9 cellular contexts compared by ENCODE assay signal in the genomic region with DNA sequence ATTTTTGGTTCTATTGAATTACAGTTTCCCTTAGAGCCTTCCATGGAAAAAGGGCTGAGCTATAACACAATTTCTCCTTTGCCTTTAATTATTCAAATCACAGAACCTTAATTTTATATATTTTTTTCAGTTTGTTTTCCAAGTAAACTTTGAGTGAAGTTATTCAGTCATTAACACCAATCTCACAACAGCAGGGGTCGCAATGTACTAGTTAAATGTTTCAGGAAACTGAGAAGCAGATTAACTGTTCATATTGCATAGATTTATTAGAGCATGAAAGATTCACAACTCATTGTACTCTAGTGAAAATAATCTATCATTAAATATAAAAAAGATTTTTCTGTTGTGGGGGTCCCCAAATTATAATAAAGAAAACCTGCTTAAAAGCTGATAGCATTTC.
DNase-seq lines count a peak whose midpoint lies in the region; ATAC-seq and TF ChIP-seq lines count a peak whose summit lies in the region.
"Had no signal": no experiment of that assay in that cellular context is flagged by ENCODE, and none has a peak within 500 bp of the region (broad histone marks: within the 10 kb centered on the region; RNA-seq: fewer than 3 reads in every experiment).

No MANE protein-coding gene starts in this region.

- H3K27me3 Mint-ChIP-seq in neural progenitor cell (ENCODE audit: insufficient read depth, low read depth), result peaks cover 2% of the 10 kb centered on the region

- in situ Hi-C loops in brain microvascular endothelial cell (cut with HindIII; ENCODE audit: low pct_ligation_motif_present, low sequenced_read_pairs), result no loop called here

- no peak overlapping the region for H3K27ac Mint-ChIP-seq in neural progenitor cell

- no peaks in the 10 kb centered on the region for H4K20me1 ChIP-seq in neural progenitor cell (ENCODE audit: low read depth)

- TF ChIP-seq CTCF in brain microvascular endothelial cell (IDR thresholded peaks at IDR 0.05; ENCODE audit: low read depth, low read length, missing control alignments), result peak; percentile 28
- peak; percentile 63 for TF ChIP-seq CTCF in neural progenitor cell (IDR thresholded peaks at IDR 0.05)

- H3K79me2 ChIP-seq in neural progenitor cell (ENCODE audit: low read depth), result no peaks in the 10 kb centered on the region

- H3K4me3 ChIP-seq in brain microvascular endothelial cell (ENCODE audit: low read depth, low read length) (no peak overlapping the region), neural progenitor cell (no peak overlapping the region)
- H3K4me3 ChIP-seq: skin epidermis had no signal

- H3K4me3 Mint-ChIP-seq in neural progenitor cell, result no peak overlapping the region

- H3K36me3 ChIP-seq in brain microvascular endothelial cell (replicated peaks), result no peaks in the 10 kb centered on the region
- H3K36me3 ChIP-seq in neural progenitor cell, result no peaks in the 10 kb centered on the region

- peak; percentile 75 for DNase-seq in NCI-H82 (lab: John Stamatoyannopoulos, UW)
- no peak for DNase-seq in NCI-H82 treated with DMSO at 0.1 percent for 48 hours (lab: John Stamatoyannopoulos, UW; ENCODE audit: unreplicated experiment)
- peak; percentile 35 for DNase-seq in NCI-H1092 treated with DMSO at 0.1 percent for 48 hours (lab: John Stamatoyannopoulos, UW)
- DNase-seq in brain microvascular endothelial cell, result peak; percentile 34
- DNase-seq in neural progenitor cell (ENCODE audit: low spot score), result peak; percentile 65
- no peak for DNase-seq in inferior parietal cortex (ENCODE audit: extremely low spot score)

- ATAC-seq in HG02938 (IDR thresholded peaks at IDR 0.05; ENCODE audit: unreplicated experiment), result no peak
- ATAC-seq in HG03135 (IDR thresholded peaks at IDR 0.05; ENCODE audit: unreplicated experiment), result no peak

- H3K4me2 ChIP-seq in neural progenitor cell, result no peak overlapping the region

- H3F3A ChIP-seq in neural progenitor cell (ENCODE audit: low read depth), result no peaks in the 10 kb centered on the region

- no peaks in the 10 kb centered on the region for H3K4me1 Mint-ChIP-seq in neural progenitor cell

- H3K4me1 ChIP-seq in neural progenitor cell, result no peaks in the 10 kb centered on the region

- no peak overlapping the region for H2AFZ ChIP-seq in neural progenitor cell (replicated peaks)

- H3K9me3 Mint-ChIP-seq in neural progenitor cell, result peaks cover 17% of the 10 kb centered on the region

- no peak overlapping the region for H3K27ac ChIP-seq in brain microvascular endothelial cell
- no peak overlapping the region for H3K27ac ChIP-seq in neural progenitor cell

- H3K9ac ChIP-seq in neural progenitor cell, result no peak overlapping the region

- H3K27me3 ChIP-seq in brain microvascular endothelial cell (replicated peaks), result no peaks in the 10 kb centered on the region
- H3K27me3 ChIP-seq in neural progenitor cell, result no peaks in the 10 kb centered on the region

- no peaks in the 10 kb centered on the region for H3K9me3 ChIP-seq in neural progenitor cell (ENCODE audit: low read depth)

- H3K36me3 Mint-ChIP-seq in neural progenitor cell, result peaks cover 2% of the 10 kb centered on the region

Comparison
In these comparisons a context has a peak if more than half of its experiments do, and no peak if none do; other contexts are left out.
1. DNase-seq: peak in NCI-H82 (single experiment), NCI-H1092 treated with DMSO at 0.1 percent for 48 hours (single experiment), brain microvascular endothelial cell (single experiment) and neural progenitor cell (single experiment); none in NCI-H82 treated with DMSO at 0.1 percent for 48 hours (single experiment) and inferior parietal cortex (single experiment).